In the genomic region with DNA sequence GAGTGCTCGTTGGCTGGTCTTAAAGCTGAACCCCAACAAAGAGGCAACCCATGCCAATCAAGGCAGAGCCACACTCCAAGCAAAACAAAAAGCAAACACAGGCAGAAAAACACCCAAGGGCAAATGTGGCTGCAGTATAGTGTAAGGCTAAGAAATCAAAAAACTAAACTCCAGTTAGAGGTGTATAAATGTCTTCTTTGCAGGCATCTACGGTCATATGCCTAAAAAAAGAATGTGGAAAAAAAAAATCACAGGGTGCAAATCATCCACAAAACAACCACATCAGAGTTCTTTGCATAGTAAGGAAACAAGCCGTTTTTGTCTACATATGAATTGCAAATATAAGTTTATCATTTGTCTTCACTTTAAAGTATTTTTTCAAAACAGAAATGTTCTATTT, we compare ENCODE assay signal across 19 cellular contexts. TPM values are rescaled to one million over a fixed set of nuclear protein-coding genes. Genes with fewer than 3 reads are reported as not detected.
DNase-seq lines count a peak whose midpoint lies in the region; ATAC-seq and TF ChIP-seq lines count a peak whose summit lies in the region.
"Had no signal": no experiment of that assay in that cellular context is flagged by ENCODE, and none has a peak within 500 bp of the region (broad histone marks: within the 10 kb centered on the region; RNA-seq: fewer than 3 reads in every experiment).

No MANE protein-coding gene starts in this region.

- peaks cover 19% of the 10 kb centered on the region for H3K36me3 Mint-ChIP-seq in activated naive CD4-positive, alpha-beta T cell treated with anti-CD3 and anti-CD28 coated beads, Interleukin-2, amount 10 ng/mL, durations not matched to agents 7 days and 5 days
- peaks cover 57% of the 10 kb centered on the region for H3K36me3 Mint-ChIP-seq in central memory CD8-positive, alpha-beta T cell (ENCODE audit: insufficient read depth)
- peaks cover 16% of the 10 kb centered on the region for H3K36me3 Mint-ChIP-seq in natural killer cell treated with Interleukin-12 subunit alpha and Interleukin-12 subunit beta and Interleukin-15 and Interleukin-18, amount 100 ng/mL, for 72 hours

- intact Hi-C loops in ovary (cut with DNase I) = no loop called here

- no peaks in the 10 kb centered on the region for H3K9me3 ChIP-seq in ovary
- H3K9me3 ChIP-seq: A549, SJSA1 had no signal

- H3K27me3 ChIP-seq in ovary = no peaks in the 10 kb centered on the region
- H3K27me3 ChIP-seq: SJSA1 had no signal

- peak overlapping the region; percentile 58 for H3K27ac Mint-ChIP-seq in activated naive CD4-positive, alpha-beta T cell treated with anti-CD3 and anti-CD28 coated beads, Interleukin-2, amount 10 ng/mL, durations not matched to agents 7 days and 5 days
- H3K27ac Mint-ChIP-seq in central memory CD8-positive, alpha-beta T cell (ENCODE audit: low read depth) = no peak overlapping the region
- H3K27ac Mint-ChIP-seq in natural killer cell treated with Interleukin-12 subunit alpha and Interleukin-12 subunit beta and Interleukin-15 and Interleukin-18, amount 100 ng/mL, for 72 hours = peak overlapping the region; percentile 33 to 41
- H3K27ac Mint-ChIP-seq: B cell had no signal

- no peak for DNase-seq in activated naive CD4-positive, alpha-beta T cell treated with anti-CD3 and anti-CD28 coated beads, Interleukin-2, amount 10 ng/mL, durations not matched to agents 7 days and 5 days
- no peak for DNase-seq in activated naive CD4-positive, alpha-beta T cell treated with Interleukin-2 at 50 U/mL for 16 hours
- DNase-seq in Jurkat, Clone E6-1 (ENCODE audit: low read depth, low spot score) = peak; percentile 51
- no peak for DNase-seq in central memory CD8-positive, alpha-beta T cell (ENCODE audit: low spot score in 2 of 2)
- DNase-seq in natural killer cell treated with Interleukin-12 subunit alpha and Interleukin-12 subunit beta and Interleukin-15 and Interleukin-18, amount 100 ng/mL, for 72 hours (ENCODE audit: low spot score) = no peak
- DNase-seq in SHP77 treated with DMSO at 0.1 percent for 48 hours (lab: John Stamatoyannopoulos, UW) (no peak), ovary (no peak)
- DNase-seq: COR-L47, DMS79, Kasumi-1, NCI-H1694, NCI-H2081, NCI-H446, NCI-H526 had no signal

- H3K36me3 ChIP-seq in ovary = no peaks in the 10 kb centered on the region

- ATAC-seq in central memory CD8-positive, alpha-beta T cell (replicated peaks; ENCODE audit: extremely low read depth, poor library complexity, severe bottlenecking) = no peak
- ATAC-seq in natural killer cell treated with Interleukin-12 subunit alpha and Interleukin-12 subunit beta and Interleukin-15 and Interleukin-18, amount 100 ng/mL, for 72 hours = no peak
- ATAC-seq in GM18861 (IDR thresholded peaks at IDR 0.05; ENCODE audit: unreplicated experiment) = no peak
- ATAC-seq: A549 had no signal

- CTCF ChIA-PET in activated naive CD4-positive, alpha-beta T cell treated with anti-CD3 and anti-CD28 coated beads, Interleukin-2, amount 10 ng/mL, durations not matched to agents 7 days and 5 days (lab: Charles Lee) = interaction anchor here (2.2 kb wide), 1 partner anchor 38 kb away, joined by 6 read pairs; no protein-coding TSS in a partner anchor

- H3K4me1 ChIP-seq in ovary (ENCODE audit: insufficient read depth) = no peaks in the 10 kb centered on the region
- H3K4me1 ChIP-seq: A549, SJSA1 had no signal

- H3K4me3 ChIP-seq in Jurkat, Clone E6-1 (ENCODE audit: low read length) = peak overlapping the region; percentile 29
- no peak overlapping the region for H3K4me3 ChIP-seq in ovary
- H3K4me3 ChIP-seq: A549, SJSA1 had no signal

- TF ChIP-seq EP300 in ovary (IDR thresholded peaks at IDR 0.05) = no peak

- TF ChIP-seq CTCF in ovary (IDR thresholded peaks at IDR 0.05) = no peak

- TF ChIP-seq POLR2A in ovary (IDR thresholded peaks at IDR 0.05) = no peak

- WGBS in ovary, 3 donors = 73 to 84% (median 76%) methylated on average over 3 of the region's 3 CpGs

- no peak overlapping the region for H3K27ac ChIP-seq in ovary
- H3K27ac ChIP-seq: A549, SJSA1 had no signal

- H3K9me3 Mint-ChIP-seq in activated naive CD4-positive, alpha-beta T cell treated with anti-CD3 and anti-CD28 coated beads, Interleukin-2, amount 10 ng/mL, durations not matched to agents 7 days and 5 days = no peaks in the 10 kb centered on the region
- H3K9me3 Mint-ChIP-seq in central memory CD8-positive, alpha-beta T cell = no peaks in the 10 kb centered on the region
- H3K9me3 Mint-ChIP-seq in natural killer cell treated with Interleukin-12 subunit alpha and Interleukin-12 subunit beta and Interleukin-15 and Interleukin-18, amount 100 ng/mL, for 72 hours = no peaks in the 10 kb centered on the region
- H3K9me3 Mint-ChIP-seq: IgD-negative memory B cell had no signal

- no peaks in the 10 kb centered on the region for H3K27me3 Mint-ChIP-seq in activated naive CD4-positive, alpha-beta T cell treated with anti-CD3 and anti-CD28 coated beads, Interleukin-2, amount 10 ng/mL, durations not matched to agents 7 days and 5 days
- H3K27me3 Mint-ChIP-seq in central memory CD8-positive, alpha-beta T cell = no peaks in the 10 kb centered on the region
- H3K27me3 Mint-ChIP-seq in natural killer cell treated with Interleukin-12 subunit alpha and Interleukin-12 subunit beta and Interleukin-15 and Interleukin-18, amount 100 ng/mL, for 72 hours = no peaks in the 10 kb centered on the region
- H3K27me3 Mint-ChIP-seq: B cell, IgD-negative memory B cell had no signal

- H3K4me1 Mint-ChIP-seq in activated naive CD4-positive, alpha-beta T cell treated with anti-CD3 and anti-CD28 coated beads, Interleukin-2, amount 10 ng/mL, durations not matched to agents 7 days and 5 days = peaks cover 16% of the 10 kb centered on the region
- peaks cover 11% of the 10 kb centered on the region for H3K4me1 Mint-ChIP-seq in central memory CD8-positive, alpha-beta T cell
- peaks cover 9 to 18% of the 10 kb centered on the region in 2 donors for H3K4me1 Mint-ChIP-seq in natural killer cell treated with Interleukin-12 subunit alpha and Interleukin-12 subunit beta and Interleukin-15 and Interleukin-18, amount 100 ng/mL, for 72 hours (ENCODE audit: low read depth in 2 of 2)
- H3K4me1 Mint-ChIP-seq: B cell had no signal

- H3K4me3 Mint-ChIP-seq in activated naive CD4-positive, alpha-beta T cell treated with anti-CD3 and anti-CD28 coated beads, Interleukin-2, amount 10 ng/mL, durations not matched to agents 7 days and 5 days = no peak overlapping the region
- peak overlapping the region; percentile 43 for H3K4me3 Mint-ChIP-seq in central memory CD8-positive, alpha-beta T cell
- peak overlapping the region; percentile 62 for H3K4me3 Mint-ChIP-seq in natural killer cell treated with Interleukin-12 subunit alpha and Interleukin-12 subunit beta and Interleukin-15 and Interleukin-18, amount 100 ng/mL, for 72 hours
- H3K4me3 Mint-ChIP-seq: B cell, IgD-negative memory B cell had no signal

RNA-seq across cellular contexts. Expression of a gene that starts 27.8 kb away (rescaled TPM):
- 51.6 TPM for polyA plus RNA-seq in Jurkat, Clone E6-1 (2012; ENCODE audit: insufficient read depth, insufficient read length)
- 10 to 100 TPM; 28.3 to 50.4 TPM for total RNA-seq in natural killer cell treated with Interleukin-12 subunit alpha and Interleukin-12 subunit beta and Interleukin-15 and Interleukin-18, amount 100 ng/mL, for 72 hours
- total RNA-seq in ovary = 10 to 100 TPM; 28.8 to 47.8 (median 39.2) TPM
- 10 to 100 TPM; 21.6 to 43.5 TPM for polyA plus RNA-seq in ovary
